19 cellular contexts compared by ENCODE assay signal in the genomic region with DNA sequence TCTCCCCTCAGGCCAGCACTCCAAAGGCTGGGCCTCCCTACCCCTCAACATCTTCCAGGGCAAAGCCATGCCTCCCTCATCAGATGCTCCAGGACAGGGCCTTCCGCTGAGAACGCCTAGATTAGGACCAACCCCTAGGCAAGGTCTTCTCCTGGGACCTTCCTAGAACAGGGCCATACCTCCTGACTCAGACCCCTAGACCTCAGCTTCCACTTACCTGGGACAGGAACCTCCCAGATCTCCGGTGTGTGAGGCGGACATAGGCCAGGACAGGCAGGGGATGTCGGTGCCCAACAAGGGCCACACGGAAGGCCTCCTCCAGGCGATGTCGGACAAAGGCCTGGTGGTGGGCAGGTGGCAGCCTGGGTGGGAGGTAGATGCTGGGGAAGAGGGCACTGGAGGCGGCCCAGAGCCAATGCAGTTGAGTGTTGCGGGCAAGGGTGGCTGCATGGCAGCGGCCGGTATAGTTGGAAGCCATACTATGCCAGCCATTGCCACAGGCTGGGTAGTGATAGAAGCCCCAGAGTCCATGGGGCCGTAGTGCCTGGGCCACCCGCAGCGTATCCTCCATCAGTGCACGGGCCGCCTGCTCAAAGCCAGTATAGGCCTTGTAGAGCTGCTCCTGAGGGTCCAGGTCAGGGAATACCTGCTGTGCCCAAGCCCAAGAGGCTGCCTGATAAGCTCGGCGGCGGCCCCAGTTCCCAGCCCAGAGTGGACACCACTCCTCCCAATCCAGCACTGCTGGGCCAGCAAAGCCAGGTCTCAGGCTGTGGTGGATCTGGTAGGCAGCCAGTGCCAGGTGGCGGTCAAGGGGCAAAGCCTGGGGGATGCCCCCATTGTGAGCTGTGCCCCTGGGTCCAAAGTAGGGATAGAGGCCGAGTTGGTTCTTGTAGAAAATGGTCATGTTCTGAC. TPM values are rescaled to one million over a fixed set of nuclear protein-coding genes. Genes with fewer than 3 reads are reported as not detected.
"Had no signal": no experiment of that assay in that cellular context is flagged by ENCODE, and none has a peak within 500 bp of the region (broad histone marks: within the 10 kb centered on the region; RNA-seq: fewer than 3 reads in every experiment).

No MANE protein-coding gene starts in this region.

- H3K36me3 ChIP-seq: colonic mucosa, ovary had no signal

- H3K9me3 ChIP-seq: body of pancreas, colonic mucosa, lower lobe of right lung, ovary, tibial artery, vagina had no signal

- DNase-seq: activated CD4-positive, alpha-beta T cell treated with anti-CD3 and anti-CD28 coated beads for 4 hours; amygdala; body of pancreas; central memory CD4-positive, alpha-beta T cell; colonic mucosa; effector memory CD4-positive, alpha-beta T cell; foreskin melanocyte; lower lobe of right lung; nephron progenitor cell; ovary; stimulated activated CD4-positive, alpha-beta T cell treated with anti-CD3 and anti-CD28 coated beads, Interleukin-12 subunit alpha, Interleukin-12 subunit beta, amount 100 ng/mL, for 4 hours; stimulated activated naive CD4-positive, alpha-beta T cell; tibial artery had no signal

- ATAC-seq: activated naive CD4-positive, alpha-beta T cell treated with anti-CD3 and anti-CD28 coated beads, Interleukin-2, amount 50 U/mL, for 72 hours; activated T-helper 17 cell treated with anti-CD3 and anti-CD28 coated beads, Interleukin-2, amount 50 U/mL, for 72 hours; body of pancreas; lower lobe of right lung had no signal

- H3K27ac ChIP-seq: colonic mucosa, lower lobe of right lung, ovary, vagina had no signal

- H3K4me3 ChIP-seq: body of pancreas, colonic mucosa, lower lobe of right lung, ovary, tibial artery, vagina had no signal

- H3K27me3 ChIP-seq: body of pancreas, colonic mucosa, ovary, tibial artery, vagina had no signal

RNA-seq across cellular contexts. Expression of a gene that starts 15.9 kb away (rescaled TPM):
- total RNA-seq: activated naive CD4-positive, alpha-beta T cell treated with anti-CD3 and anti-CD28 coated beads, Interleukin-2, amount 50 U/mL, for 72 hours; body of pancreas; colonic mucosa; fibroblast of lung; lower lobe of right lung; subcutaneous adipose tissue; T-helper 1 cell treated with Interleukin-12 subunit alpha and Interleukin-12 subunit beta and Interleukin-4 antibody, amounts not matched to agents 30 ng/mL and 1 ng/mL, for 36 hours; vagina had no signal
- polyA plus RNA-seq: fibroblast of lung had no signal
